ENCODE assay signal across 8 cellular contexts in the genomic region with DNA sequence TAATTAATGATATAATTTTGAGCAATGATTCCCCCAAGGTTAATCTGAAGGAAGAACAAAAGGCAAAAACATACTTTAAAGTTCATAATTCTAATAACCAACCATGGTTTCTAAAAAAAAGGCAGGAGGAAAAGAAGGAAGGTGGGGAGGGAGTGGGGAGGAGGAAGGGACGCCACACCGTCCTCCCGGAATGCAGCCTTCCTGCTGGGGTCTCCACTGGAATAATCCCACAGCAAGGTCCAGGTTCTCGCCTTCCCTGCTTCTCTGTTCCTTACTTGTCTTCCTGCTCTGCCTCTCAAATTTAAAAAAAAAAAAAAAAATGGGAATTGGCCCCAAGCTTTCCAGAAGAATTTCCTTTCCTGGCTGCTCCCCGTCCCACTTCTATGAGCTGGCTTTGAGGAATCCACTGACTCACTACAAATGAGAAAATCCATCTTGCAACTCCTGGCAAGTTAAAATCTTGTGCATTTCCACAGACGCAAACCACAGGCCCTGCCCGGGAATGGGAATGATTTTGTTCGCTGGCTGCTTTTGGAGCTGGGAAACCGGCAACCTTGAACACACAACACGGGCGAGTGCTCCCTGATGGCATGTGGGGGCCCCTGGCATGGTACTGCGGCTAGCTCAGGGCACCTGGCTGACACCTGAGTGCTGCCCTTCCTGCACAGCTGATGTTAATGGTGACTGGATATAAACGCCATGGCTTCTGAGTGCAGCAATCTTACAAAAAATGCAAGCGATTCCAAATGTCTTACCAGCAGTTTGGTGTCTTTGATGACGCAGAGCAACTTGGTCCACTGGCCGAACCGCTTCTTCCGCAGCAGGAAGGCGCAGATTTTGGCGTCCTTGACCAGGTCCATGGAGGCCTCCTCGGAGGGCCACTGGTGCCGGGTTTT.
DNase-seq lines count a peak whose midpoint lies in the region; ATAC-seq and TF ChIP-seq lines count a peak whose summit lies in the region.

No MANE protein-coding gene starts in this region.

- DNase-seq in coronary artery (ENCODE audit: low spot score) (peak; percentile 93), lower lobe of right lung (no peak), tibial nerve (ENCODE audit: low spot score in 2 of 2) (peak in 1 of 2 donors; percentile 66), GM10266 (ENCODE audit: extremely low spot score) (no peak), T-cell (no peak)
- no peak for DNase-seq in NK-92 treated with Interleukin-12 subunit alpha and Interleukin-12 subunit beta, amount 100 ng/mL, for 24 hours (lab: John Stamatoyannopoulos, UW)

- TF ChIP-seq CTCF in coronary artery (IDR thresholded peaks at IDR 0.05) (no peak), lower lobe of right lung (IDR thresholded peaks at IDR 0.05) (no peak), tibial nerve (IDR thresholded peaks at IDR 0.05) (no peak), GM10266 (IDR thresholded peaks at IDR 0.05; ENCODE audit: control insufficient read depth, insufficient read depth, low read depth, missing control alignments) (no peak)

- H3K27me3 ChIP-seq in HUES48 (ENCODE audit: control insufficient read depth, insufficient read depth, low read length) (no peaks in the 10 kb centered on the region), lower lobe of right lung (ENCODE audit: low read depth) (no peaks in the 10 kb centered on the region), tibial nerve (no peaks in the 10 kb centered on the region)

- H3K4me3 Mint-ChIP-seq in T-cell: no peak overlapping the region

- H3K4me1 Mint-ChIP-seq in T-cell: peaks cover 13 to 31% (median 20%) of the 10 kb centered on the region in 3 donors

- WGBS in tibial nerve, 2 donors: 58 to 60% methylated on average over 22 of the region's 22 CpGs

- H3K27ac ChIP-seq in HUES48 (ENCODE audit: low read depth, low read length): peak overlapping the region; percentile 66
- peak overlapping the region; percentile 91 to 97 for H3K27ac ChIP-seq in coronary artery
- peak overlapping the region; percentile 69 for H3K27ac ChIP-seq in lower lobe of right lung
- H3K27ac ChIP-seq in tibial nerve: peak overlapping the region; percentile 25 to 86 (median 49)

- H3K9me3 Mint-ChIP-seq in T-cell: no peaks in the 10 kb centered on the region

- peaks cover 9% of the 10 kb centered on the region; the same call in 1 of the 2 replicates for H3K4me1 ChIP-seq in HUES48 (ENCODE audit: control insufficient read depth, insufficient read depth, low read length)
- peaks cover 35% of the 10 kb centered on the region for H3K4me1 ChIP-seq in lower lobe of right lung
- peaks cover 0 to 55% (median 3%) of the 10 kb centered on the region in 4 donors for H3K4me1 ChIP-seq in tibial nerve

- H3K9me3 ChIP-seq in HUES48 (ENCODE audit: control insufficient read depth, insufficient read depth, low read length): no peaks in the 10 kb centered on the region
- no peaks in the 10 kb centered on the region for H3K9me3 ChIP-seq in lower lobe of right lung
- H3K9me3 ChIP-seq in tibial nerve: no peaks in the 10 kb centered on the region

- intact Hi-C loops in lower lobe of right lung (cut with DNase I): no loop called here

- H3K27me3 Mint-ChIP-seq in T-cell: peaks cover 0 to 3% of the 10 kb centered on the region in 2 donors

- peak in 1 of 2 donors; percentile 80 for TF ChIP-seq EP300 in tibial nerve (IDR thresholded peaks at IDR 0.05)

- TF ChIP-seq POLR2A in tibial nerve (IDR thresholded peaks at IDR 0.05): no peak

- CTCF ChIA-PET in T-cell (lab: Charles Lee): interaction anchor here in 1 of 2 donors (0.9 to 1.4 kb wide), 3 partner anchors 13 to 146 kb away, joined by 3 read pairs; no protein-coding TSS in a partner anchor

- H3K9ac ChIP-seq in HUES48 (ENCODE audit: low read depth, low read length): no peak overlapping the region

- no peak overlapping the region for H3K27ac Mint-ChIP-seq in T-cell

- H3K4me3 ChIP-seq in HUES48 (ENCODE audit: low read depth, low read length) (no peak overlapping the region), coronary artery (peak overlapping the region; percentile 40), lower lobe of right lung (no peak overlapping the region), tibial nerve (no peak overlapping the region)

- peaks cover 45% of the 10 kb centered on the region for H3K36me3 Mint-ChIP-seq in T-cell

- POLR2A ChIA-PET in T-cell (lab: Charles Lee): no interaction called here

- H3K36me3 ChIP-seq in HUES48 (ENCODE audit: control insufficient read depth, insufficient read depth, low read length) (no peaks in the 10 kb centered on the region; the same call in 1 of the 2 replicates), lower lobe of right lung (peaks cover 5% of the 10 kb centered on the region), tibial nerve (peaks cover 0 to 17% (median 0%) of the 10 kb centered on the region in 3 donors)

- ATAC-seq in lower lobe of right lung (peak; percentile 40 to 50), T-cell (replicated peaks in 1 of 4) (no peak), GM19452 (IDR thresholded peaks at IDR 0.05; ENCODE audit: unreplicated experiment) (no peak)

Comparison
In these comparisons a context has a peak if more than half of its experiments do, and no peak if none do; other contexts are left out.
1. ATAC-seq: peak in lower lobe of right lung (2 of 2); none in T-cell (0 of 4) and GM19452 (single experiment).
2. Peak in every context shown above with its lines, with median percentiles within 50 percentile points of each other: H3K27ac ChIP-seq.